10 cellular contexts compared by ENCODE assay signal in genomic region chr7:156650042-156650441, GRCh38. TPM values are rescaled to one million over a fixed set of nuclear protein-coding genes. Genes with fewer than 3 reads are reported as not detected.
DNase-seq lines count a peak whose midpoint lies in the region; ATAC-seq, FAIRE-seq and TF ChIP-seq lines count a peak whose summit lies in the region.
"Had no signal": no experiment of that assay in that cellular context is flagged by ENCODE, and none has a peak within 500 bp of the region (broad histone marks: within the 10 kb centered on the region; RNA-seq: fewer than 3 reads in every experiment).

No MANE protein-coding gene starts in this region.

- peaks cover 6% of the 10 kb centered on the region for H3K4me1 Mint-ChIP-seq in activated naive CD8-positive, alpha-beta T cell treated with anti-CD3 and anti-CD28 coated beads, Interleukin-2, amount 10 ng/mL, durations not matched to agents 7 days and 5 days
- peaks cover 4% of the 10 kb centered on the region for H3K4me1 Mint-ChIP-seq in activated naive CD8-positive, alpha-beta T cell treated with anti-CD3 and anti-CD28 coated beads for 36 hours

- peaks cover 48% of the 10 kb centered on the region for H3K27me3 Mint-ChIP-seq in activated naive CD8-positive, alpha-beta T cell treated with anti-CD3 and anti-CD28 coated beads, Interleukin-2, amount 10 ng/mL, durations not matched to agents 7 days and 5 days
- H3K27me3 Mint-ChIP-seq in activated naive CD8-positive, alpha-beta T cell treated with anti-CD3 and anti-CD28 coated beads for 36 hours: peaks cover 57% of the 10 kb centered on the region

- no peak for DNase-seq in activated naive CD8-positive, alpha-beta T cell treated with anti-CD3 and anti-CD28 coated beads, Interleukin-2, amount 10 ng/mL, durations not matched to agents 7 days and 5 days
- DNase-seq in activated naive CD8-positive, alpha-beta T cell treated with anti-CD3 and anti-CD28 coated beads for 36 hours: no peak
- DNase-seq in RPMI7951 (ENCODE audit: low read depth) (peak; percentile 39), foreskin fibroblast (peak in 1 of 2 donors; percentile 42), upper lobe of right lung (no peak), frontal cortex (ENCODE audit: low spot score in 2 of 2) (no peak), hepatic stellate cell (ENCODE audit: low spot score) (no peak)
- no peak for DNase-seq in stimulated activated CD8-positive, alpha-beta memory T cell treated with anti-CD3 and anti-CD28 coated beads, Interleukin-4, amount 100 ng/mL, for 48 hours
- DNase-seq: activated T-cell treated with anti-CD3 and anti-CD28 coated beads, Interleukin-2, amount 50 U/mL, for 48 hours; GOT3 had no signal

- POLR2A ChIA-PET in activated naive CD8-positive, alpha-beta T cell treated with anti-CD3 and anti-CD28 coated beads, Interleukin-2, amount 10 ng/mL, durations not matched to agents 7 days and 5 days (lab: Charles Lee): interaction anchor here (1.6 kb wide), 1 partner anchor 9 kb away, joined by 6 read pairs; the partner anchor contains the start of gene RNF32

- H3K9me3 Mint-ChIP-seq in activated naive CD8-positive, alpha-beta T cell treated with anti-CD3 and anti-CD28 coated beads, Interleukin-2, amount 10 ng/mL, durations not matched to agents 7 days and 5 days: no peaks in the 10 kb centered on the region
- no peaks in the 10 kb centered on the region for H3K9me3 Mint-ChIP-seq in activated naive CD8-positive, alpha-beta T cell treated with anti-CD3 and anti-CD28 coated beads for 36 hours

- H3K27me3 ChIP-seq in upper lobe of right lung: peaks cover 17% of the 10 kb centered on the region

- no peaks in the 10 kb centered on the region for H3K36me3 ChIP-seq in upper lobe of right lung

- H3K4me1 ChIP-seq in upper lobe of right lung: no peaks in the 10 kb centered on the region

- H3K4me3 ChIP-seq in foreskin fibroblast (ENCODE audit: low read depth in 1 of 2, low read length in 2 of 2) (no peak overlapping the region), upper lobe of right lung (no peak overlapping the region)

- no peaks in the 10 kb centered on the region for H3K36me3 Mint-ChIP-seq in activated naive CD8-positive, alpha-beta T cell treated with anti-CD3 and anti-CD28 coated beads, Interleukin-2, amount 10 ng/mL, durations not matched to agents 7 days and 5 days
- H3K36me3 Mint-ChIP-seq in activated naive CD8-positive, alpha-beta T cell treated with anti-CD3 and anti-CD28 coated beads for 36 hours: no peaks in the 10 kb centered on the region

- FAIRE-seq in frontal cortex (lab: Jason Lieb, UNC): no peak

- peak; percentile 54 for ATAC-seq in activated naive CD8-positive, alpha-beta T cell treated with anti-CD3 and anti-CD28 coated beads, Interleukin-2, amount 10 ng/mL, durations not matched to agents 7 days and 5 days (ENCODE audit: low read depth)
- peak; percentile 86 for ATAC-seq in upper lobe of right lung

- H3K9me3 ChIP-seq in upper lobe of right lung: no peaks in the 10 kb centered on the region

- TF ChIP-seq CTCF in foreskin fibroblast (IDR thresholded peaks at IDR 0.05; ENCODE audit: low read depth, low read length) (peak; percentile 44), upper lobe of right lung (IDR thresholded peaks at IDR 0.05) (peak; percentile 34)

- no peak overlapping the region for H3K27ac ChIP-seq in upper lobe of right lung

- no peak overlapping the region for H3K4me3 Mint-ChIP-seq in activated naive CD8-positive, alpha-beta T cell treated with anti-CD3 and anti-CD28 coated beads, Interleukin-2, amount 10 ng/mL, durations not matched to agents 7 days and 5 days
- no peak overlapping the region for H3K4me3 Mint-ChIP-seq in activated naive CD8-positive, alpha-beta T cell treated with anti-CD3 and anti-CD28 coated beads for 36 hours

- intact Hi-C loops in upper lobe of right lung (cut with DNase I): no loop called here

- H3K27ac Mint-ChIP-seq in activated naive CD8-positive, alpha-beta T cell treated with anti-CD3 and anti-CD28 coated beads, Interleukin-2, amount 10 ng/mL, durations not matched to agents 7 days and 5 days: no peak overlapping the region
- H3K27ac Mint-ChIP-seq in activated naive CD8-positive, alpha-beta T cell treated with anti-CD3 and anti-CD28 coated beads for 36 hours: no peak overlapping the region

RNA-seq across cellular contexts. Expression of gene RNF32, which starts 9.5 kb away (rescaled TPM):
- 1 to 10 TPM in 1 of 2 experiments, under 1 TPM in 1; 0.97 to 2.2 TPM for total RNA-seq in activated naive CD8-positive, alpha-beta T cell treated with anti-CD3 and anti-CD28 coated beads, Interleukin-2, amount 10 ng/mL, durations not matched to agents 7 days and 5 days
- under 1 TPM; 0.62 to 0.66 TPM for total RNA-seq in activated naive CD8-positive, alpha-beta T cell treated with anti-CD3 and anti-CD28 coated beads for 36 hours
- 1.3 and 1.7 TPM in 2 replicates for total RNA-seq in RPMI7951 (2014; rRNA removed; shearing (Covaris generic))
- 1.9 TPM for total RNA-seq in upper lobe of right lung
- 1.2 TPM for total RNA-seq in frontal cortex
